17 cellular contexts compared by ENCODE assay signal in the genomic region with DNA sequence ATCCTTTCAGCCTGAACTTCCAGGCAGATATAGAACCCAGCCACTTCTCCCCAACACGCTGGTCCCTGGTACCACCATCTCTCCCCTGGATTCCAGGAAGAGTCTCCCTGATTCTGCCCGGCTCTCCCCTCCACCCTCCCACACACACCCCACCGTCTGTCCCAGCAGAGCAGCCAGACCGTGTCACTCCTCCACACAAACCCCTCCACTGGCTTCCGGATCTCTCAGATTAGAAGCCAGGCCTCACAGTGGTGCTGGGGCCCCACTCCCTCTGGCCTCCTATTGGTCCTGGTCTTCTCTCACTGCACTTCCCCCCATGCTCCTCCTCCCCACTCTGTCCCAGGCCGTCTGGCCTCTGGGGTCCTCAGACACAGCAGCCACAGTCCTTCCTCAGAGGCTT. TPM values are rescaled to one million over a fixed set of nuclear protein-coding genes. Genes with fewer than 3 reads are reported as not detected.
DNase-seq lines count a peak whose midpoint lies in the region; ATAC-seq, FAIRE-seq and TF ChIP-seq lines count a peak whose summit lies in the region.
"Had no signal": no experiment of that assay in that cellular context is flagged by ENCODE, and none has a peak within 500 bp of the region (broad histone marks: within the 10 kb centered on the region; RNA-seq: fewer than 3 reads in every experiment).

No MANE protein-coding gene starts in this region.

- H4K20me1 ChIP-seq in astrocyte (ENCODE audit: insufficient read depth, low read length): no peaks in the 10 kb centered on the region

- no peaks in the 10 kb centered on the region for H3K79me2 ChIP-seq in astrocyte (ENCODE audit: insufficient read depth, low read length)

- TF ChIP-seq CTCF in astrocyte (IDR thresholded peaks at IDR 0.05; ENCODE audit: insufficient read depth, low read depth, low read length): no peak

- peaks cover 12% of the 10 kb centered on the region for H3K4me1 Mint-ChIP-seq in astrocyte (ENCODE audit: low read depth, unreplicated experiment)
- peaks cover 6% of the 10 kb centered on the region for H3K4me1 Mint-ChIP-seq in stimulated activated memory B cell treated with anti-CD40 and anti-IgM and Interleukin-4, amounts not matched to agents 10 μg/mL and 1 μg/mL and 100 μg/mL, for 72 hours
- H3K4me1 Mint-ChIP-seq in activated T-cell treated with anti-CD3 and anti-CD28 coated beads, Interleukin-2, amount 50 U/mL, for 72 hours (ENCODE audit: low read depth): no peaks in the 10 kb centered on the region

- DNase-seq in astrocyte (ENCODE audit: low read depth) (no peak), NCI-H510A (lab: John Stamatoyannopoulos, UW) (no peak), T1000 (lab: John Stamatoyannopoulos, UW) (no peak)
- no peak for DNase-seq in activated T-cell treated with anti-CD3 and anti-CD28 coated beads, Interleukin-2, amount 50 U/mL, for 72 hours
- DNase-seq: activated CD4-positive, alpha-beta T cell treated with anti-CD3 and anti-CD28 coated beads, Interleukin-2, amount 50 U/mL, for 1 hour; CD4-positive, CD25-positive, alpha-beta regulatory T cell; GDM1; HFFc6; naive thymus-derived CD4-positive, alpha-beta T cell; stimulated activated CD4-positive, alpha-beta T cell treated with anti-CD3 and anti-CD28 coated beads, Interleukin-2, amount 100 ng/mL, for 48 hours had no signal

- H3K27ac ChIP-seq in HUES6 (ENCODE audit: low read depth, low read length) (no peak overlapping the region), astrocyte (ENCODE audit: low read depth, low read length) (no peak overlapping the region)

- H3K9me3 ChIP-seq in HUES6 (ENCODE audit: control insufficient read depth, insufficient read depth, low read depth, low read length): peaks cover 3% of the 10 kb centered on the region; the same call in 1 of the 2 replicates
- H3K9me3 ChIP-seq in astrocyte (ENCODE audit: insufficient read depth, low read depth, low read length): no peaks in the 10 kb centered on the region

- H3K4me1 ChIP-seq in HUES6 (ENCODE audit: control insufficient read depth, insufficient read depth, low read length): peaks cover 48% of the 10 kb centered on the region
- H3K4me1 ChIP-seq in astrocyte (ENCODE audit: insufficient read depth, low read length): peaks cover 20% of the 10 kb centered on the region

- H3K9me3 Mint-ChIP-seq in astrocyte (ENCODE audit: unreplicated experiment): no peaks in the 10 kb centered on the region
- no peaks in the 10 kb centered on the region for H3K9me3 Mint-ChIP-seq in stimulated activated memory B cell treated with anti-CD40 and anti-IgM and Interleukin-4, amounts not matched to agents 10 μg/mL and 1 μg/mL and 100 μg/mL, for 72 hours
- H3K9me3 Mint-ChIP-seq in activated T-cell treated with anti-CD3 and anti-CD28 coated beads, Interleukin-2, amount 50 U/mL, for 72 hours: no peaks in the 10 kb centered on the region
- H3K9me3 Mint-ChIP-seq: activated T-helper 1 cell treated with anti-CD3 and anti-CD28 coated beads, Interleukin-12 subunit alpha, Interleukin-12 subunit beta, Interleukin-2, Interleukin-4 antibody, amounts not matched to agents 30 ng/mL and 10 ng/mL and 1 ng/mL, durations not matched to agents 14 hours and 24 hours and 36 hours; HFFc6 had no signal

- H3K36me3 Mint-ChIP-seq in astrocyte (ENCODE audit: low read depth, unreplicated experiment): peaks cover 1% of the 10 kb centered on the region
- no peaks in the 10 kb centered on the region for H3K36me3 Mint-ChIP-seq in stimulated activated memory B cell treated with anti-CD40 and anti-IgM and Interleukin-4, amounts not matched to agents 10 μg/mL and 1 μg/mL and 100 μg/mL, for 72 hours
- H3K36me3 Mint-ChIP-seq in activated T-cell treated with anti-CD3 and anti-CD28 coated beads, Interleukin-2, amount 50 U/mL, for 72 hours (ENCODE audit: insufficient read depth in 2 of 2): no peaks in the 10 kb centered on the region
- H3K36me3 Mint-ChIP-seq: CD4-positive, CD25-positive, alpha-beta regulatory T cell; naive thymus-derived CD4-positive, alpha-beta T cell had no signal

- peak overlapping the region; percentile 43 for H3K4me2 ChIP-seq in astrocyte (ENCODE audit: low read length)

- H3K36me3 ChIP-seq in HUES6 (ENCODE audit: control insufficient read depth, insufficient read depth, low read length) (no peaks in the 10 kb centered on the region), astrocyte (ENCODE audit: insufficient read depth, low read length) (no peaks in the 10 kb centered on the region)

- no peaks in the 10 kb centered on the region for H3K27me3 ChIP-seq in HUES6 (ENCODE audit: control insufficient read depth, insufficient read depth, low read length)
- no peaks in the 10 kb centered on the region for H3K27me3 ChIP-seq in astrocyte (ENCODE audit: insufficient read depth, low read length)

- H3K9ac ChIP-seq in HUES6 (ENCODE audit: low read length) (peak overlapping the region; percentile 48), astrocyte (ENCODE audit: low read length) (no peak overlapping the region)

- H3K27me3 Mint-ChIP-seq in astrocyte (ENCODE audit: low read depth, unreplicated experiment): no peaks in the 10 kb centered on the region
- peaks cover 13% of the 10 kb centered on the region for H3K27me3 Mint-ChIP-seq in stimulated activated memory B cell treated with anti-CD40 and anti-IgM and Interleukin-4, amounts not matched to agents 10 μg/mL and 1 μg/mL and 100 μg/mL, for 72 hours
- no peaks in the 10 kb centered on the region for H3K27me3 Mint-ChIP-seq in activated T-cell treated with anti-CD3 and anti-CD28 coated beads, Interleukin-2, amount 50 U/mL, for 72 hours (ENCODE audit: low read depth)

- H3K4me3 ChIP-seq in HUES6 (ENCODE audit: low read depth, low read length) (no peak overlapping the region), astrocyte (ENCODE audit: insufficient read depth, low read depth, low read length) (no peak overlapping the region)

- peak overlapping the region; percentile 18 for H2AFZ ChIP-seq in astrocyte (ENCODE audit: low read depth, low read length)

- no peak overlapping the region for H3K27ac Mint-ChIP-seq in astrocyte (ENCODE audit: unreplicated experiment)
- peak overlapping the region; percentile 10 for H3K27ac Mint-ChIP-seq in stimulated activated memory B cell treated with anti-CD40 and anti-IgM and Interleukin-4, amounts not matched to agents 10 μg/mL and 1 μg/mL and 100 μg/mL, for 72 hours
- no peak overlapping the region for H3K27ac Mint-ChIP-seq in activated T-cell treated with anti-CD3 and anti-CD28 coated beads, Interleukin-2, amount 50 U/mL, for 72 hours
- H3K27ac Mint-ChIP-seq: activated T-helper 1 cell treated with anti-CD3 and anti-CD28 coated beads, Interleukin-12 subunit alpha, Interleukin-12 subunit beta, Interleukin-2, Interleukin-4 antibody, amounts not matched to agents 30 ng/mL and 10 ng/mL and 1 ng/mL, durations not matched to agents 14 hours and 24 hours and 36 hours; CD4-positive, CD25-positive, alpha-beta regulatory T cell; HFFc6; naive thymus-derived CD4-positive, alpha-beta T cell had no signal

- ATAC-seq in GM18868 (IDR thresholded peaks at IDR 0.05; ENCODE audit: unreplicated experiment) (peak; percentile 85), esophagus mucosa (no peak)
- peak; percentile 58 for ATAC-seq in stimulated activated memory B cell treated with anti-CD40 and anti-IgM and Interleukin-4, amounts not matched to agents 10 μg/mL and 1 μg/mL and 100 μg/mL, for 72 hours
- ATAC-seq in activated T-cell treated with anti-CD3 and anti-CD28 coated beads, Interleukin-2, amount 50 U/mL, for 72 hours (replicated peaks in 1 of 2): no peak
- ATAC-seq: HepG2; naive thymus-derived CD4-positive, alpha-beta T cell; Panc1 had no signal

- no peak for FAIRE-seq in astrocyte (lab: Jason Lieb, UNC)
- FAIRE-seq: HepG2 had no signal

- no peak overlapping the region for H3K4me3 Mint-ChIP-seq in astrocyte (ENCODE audit: unreplicated experiment)
- no peak overlapping the region for H3K4me3 Mint-ChIP-seq in stimulated activated memory B cell treated with anti-CD40 and anti-IgM and Interleukin-4, amounts not matched to agents 10 μg/mL and 1 μg/mL and 100 μg/mL, for 72 hours
- H3K4me3 Mint-ChIP-seq in activated T-cell treated with anti-CD3 and anti-CD28 coated beads, Interleukin-2, amount 50 U/mL, for 72 hours: no peak overlapping the region
- H3K4me3 Mint-ChIP-seq: activated T-helper 1 cell treated with anti-CD3 and anti-CD28 coated beads, Interleukin-12 subunit alpha, Interleukin-12 subunit beta, Interleukin-2, Interleukin-4 antibody, amounts not matched to agents 30 ng/mL and 10 ng/mL and 1 ng/mL, durations not matched to agents 14 hours and 24 hours and 36 hours; CD4-positive, CD25-positive, alpha-beta regulatory T cell; HFFc6; naive thymus-derived CD4-positive, alpha-beta T cell had no signal

RNA-seq across cellular contexts. Expression of a gene that starts 52.4 kb away (rescaled TPM):
- total RNA-seq in astrocyte: 1.6 and 2.4 TPM in 2 replicates
- total RNA-seq in esophagus mucosa: 17.7 TPM
- 100 to 1,000 TPM in 1 of 2 donors, 10 to 100 TPM in 1; 92.0 to 121 TPM for total RNA-seq in activated T-cell treated with anti-CD3 and anti-CD28 coated beads, Interleukin-2, amount 50 U/mL, for 72 hours

Comparison
In these comparisons a context has a peak if more than half of its experiments do, and no peak if none do; other contexts are left out.
1. ATAC-seq: peak in GM18868 (single experiment) and stimulated activated memory B cell treated with anti-CD40 and anti-IgM and Interleukin-4, amounts not matched to agents 10 μg/mL and 1 μg/mL and 100 μg/mL, for 72 hours (single experiment); none in esophagus mucosa (single experiment) and activated T-cell treated with anti-CD3 and anti-CD28 coated beads, Interleukin-2, amount 50 U/mL, for 72 hours (0 of 2).